In genomic region chr2:187566266-187566665, GRCh38 we compare ENCODE assay signal across 17 cellular contexts. TPM values are rescaled to one million over a fixed set of nuclear protein-coding genes. Genes with fewer than 3 reads are reported as not detected.
"Had no signal": no experiment of that assay in that cellular context is flagged by ENCODE, and none has a peak within 500 bp of the region (broad histone marks: within the 10 kb centered on the region; RNA-seq: fewer than 3 reads in every experiment).

No MANE protein-coding gene starts in this region.

- H3K36me3 Mint-ChIP-seq: activated naive CD8-positive, alpha-beta T cell treated with anti-CD3 and anti-CD28 coated beads, Interleukin-2, amount 10 ng/mL, durations not matched to agents 7 days and 5 days; natural killer cell treated with Interleukin-12 subunit alpha and Interleukin-12 subunit beta and Interleukin-15 and Interleukin-18, amount 100 ng/mL, for 72 hours had no signal

- H3K27ac ChIP-seq: esophagus muscularis mucosa, sigmoid colon, upper lobe of left lung had no signal

- H3K27ac Mint-ChIP-seq: activated CD4-positive, alpha-beta memory T cell treated with anti-CD3 and anti-CD28 coated beads, Interleukin-2, amount 10 ng/mL, durations not matched to agents 7 days and 5 days; activated CD4-positive, alpha-beta T cell treated with anti-CD3 and anti-CD28 coated beads for 36 hours; activated naive CD8-positive, alpha-beta T cell treated with anti-CD3 and anti-CD28 coated beads, Interleukin-2, amount 10 ng/mL, durations not matched to agents 7 days and 5 days; activated T-cell treated with anti-CD3 and anti-CD28 coated beads, Interleukin-2, amount 50 U/mL, for 72 hours; natural killer cell treated with Interleukin-12 subunit alpha and Interleukin-12 subunit beta and Interleukin-15 and Interleukin-18, amount 100 ng/mL, for 72 hours had no signal

- H3K27me3 ChIP-seq: esophagus muscularis mucosa, sigmoid colon, upper lobe of left lung had no signal

- H3K9me3 ChIP-seq: esophagus muscularis mucosa, sigmoid colon, upper lobe of left lung had no signal

- H3K4me1 Mint-ChIP-seq: activated CD4-positive, alpha-beta memory T cell treated with anti-CD3 and anti-CD28 coated beads, Interleukin-2, amount 10 ng/mL, durations not matched to agents 7 days and 5 days; activated CD4-positive, alpha-beta T cell treated with anti-CD3 and anti-CD28 coated beads for 36 hours; activated naive CD8-positive, alpha-beta T cell treated with anti-CD3 and anti-CD28 coated beads, Interleukin-2, amount 10 ng/mL, durations not matched to agents 7 days and 5 days had no signal

- H3K9me3 Mint-ChIP-seq: activated CD4-positive, alpha-beta memory T cell treated with anti-CD3 and anti-CD28 coated beads, Interleukin-2, amount 10 ng/mL, durations not matched to agents 7 days and 5 days; activated naive CD8-positive, alpha-beta T cell treated with anti-CD3 and anti-CD28 coated beads, Interleukin-2, amount 10 ng/mL, durations not matched to agents 7 days and 5 days; activated T-cell treated with anti-CD3 and anti-CD28 coated beads, Interleukin-2, amount 50 U/mL, for 72 hours; natural killer cell treated with Interleukin-12 subunit alpha and Interleukin-12 subunit beta and Interleukin-15 and Interleukin-18, amount 100 ng/mL, for 72 hours had no signal

- H3K27me3 Mint-ChIP-seq: activated CD4-positive, alpha-beta memory T cell treated with anti-CD3 and anti-CD28 coated beads, Interleukin-2, amount 10 ng/mL, durations not matched to agents 7 days and 5 days; activated CD4-positive, alpha-beta T cell treated with anti-CD3 and anti-CD28 coated beads for 36 hours; activated naive CD8-positive, alpha-beta T cell treated with anti-CD3 and anti-CD28 coated beads, Interleukin-2, amount 10 ng/mL, durations not matched to agents 7 days and 5 days had no signal

- H3K36me3 ChIP-seq: esophagus muscularis mucosa, sigmoid colon, upper lobe of left lung had no signal

- H3K4me3 Mint-ChIP-seq: activated CD4-positive, alpha-beta memory T cell treated with anti-CD3 and anti-CD28 coated beads, Interleukin-2, amount 10 ng/mL, durations not matched to agents 7 days and 5 days; activated CD4-positive, alpha-beta T cell treated with anti-CD3 and anti-CD28 coated beads for 36 hours; activated naive CD8-positive, alpha-beta T cell treated with anti-CD3 and anti-CD28 coated beads, Interleukin-2, amount 10 ng/mL, durations not matched to agents 7 days and 5 days; activated T-cell treated with anti-CD3 and anti-CD28 coated beads, Interleukin-2, amount 50 U/mL, for 72 hours; natural killer cell treated with Interleukin-12 subunit alpha and Interleukin-12 subunit beta and Interleukin-15 and Interleukin-18, amount 100 ng/mL, for 72 hours had no signal

- H3K4me3 ChIP-seq: esophagus muscularis mucosa, sigmoid colon, upper lobe of left lung had no signal

- ATAC-seq: activated CD4-positive, alpha-beta T cell treated with anti-CD3 and anti-CD28 coated beads for 36 hours; activated T-cell treated with anti-CD3 and anti-CD28 coated beads, Interleukin-2, amount 50 U/mL, for 72 hours; left lobe of liver; natural killer cell treated with Interleukin-12 subunit alpha and Interleukin-12 subunit beta and Interleukin-15 and Interleukin-18, amount 100 ng/mL, for 72 hours had no signal

- H3K4me1 ChIP-seq: esophagus muscularis mucosa, sigmoid colon had no signal

- DNase-seq: activated CD4-positive, alpha-beta memory T cell treated with anti-CD3 and anti-CD28 coated beads, Interleukin-2, amount 10 ng/mL, durations not matched to agents 7 days and 5 days; activated CD4-positive, alpha-beta T cell treated with anti-CD3 and anti-CD28 coated beads for 36 hours; activated gamma-delta T cell treated with Interleukin-2 at 50 U/mL for 16 hours; activated naive CD8-positive, alpha-beta T cell treated with anti-CD3 and anti-CD28 coated beads, Interleukin-2, amount 10 ng/mL, durations not matched to agents 7 days and 5 days; activated T-cell treated with anti-CD3 and anti-CD28 coated beads, Interleukin-2, amount 50 U/mL, for 72 hours; anterior cingulate cortex; dermis blood vessel endothelial cell; foreskin fibroblast; islet precursor cell; sigmoid colon; stimulated activated CD4-positive, alpha-beta T cell treated with anti-CD3 and anti-CD28 coated beads, Interleukin-12 subunit alpha, Interleukin-12 subunit beta, amount 100 ng/mL, for 4 hours; stimulated activated naive CD4-positive, alpha-beta T cell; T1000; upper lobe of left lung had no signal

RNA-seq across cellular contexts. Expression of gene TFPI, which starts 12.0 kb away (rescaled TPM):
- total RNA-seq: activated CD4-positive, alpha-beta memory T cell treated with anti-CD3 and anti-CD28 coated beads, Interleukin-2, amount 10 ng/mL, durations not matched to agents 7 days and 5 days had no signal
